ENCODE assay signal across 8 cellular contexts in the genomic region with DNA sequence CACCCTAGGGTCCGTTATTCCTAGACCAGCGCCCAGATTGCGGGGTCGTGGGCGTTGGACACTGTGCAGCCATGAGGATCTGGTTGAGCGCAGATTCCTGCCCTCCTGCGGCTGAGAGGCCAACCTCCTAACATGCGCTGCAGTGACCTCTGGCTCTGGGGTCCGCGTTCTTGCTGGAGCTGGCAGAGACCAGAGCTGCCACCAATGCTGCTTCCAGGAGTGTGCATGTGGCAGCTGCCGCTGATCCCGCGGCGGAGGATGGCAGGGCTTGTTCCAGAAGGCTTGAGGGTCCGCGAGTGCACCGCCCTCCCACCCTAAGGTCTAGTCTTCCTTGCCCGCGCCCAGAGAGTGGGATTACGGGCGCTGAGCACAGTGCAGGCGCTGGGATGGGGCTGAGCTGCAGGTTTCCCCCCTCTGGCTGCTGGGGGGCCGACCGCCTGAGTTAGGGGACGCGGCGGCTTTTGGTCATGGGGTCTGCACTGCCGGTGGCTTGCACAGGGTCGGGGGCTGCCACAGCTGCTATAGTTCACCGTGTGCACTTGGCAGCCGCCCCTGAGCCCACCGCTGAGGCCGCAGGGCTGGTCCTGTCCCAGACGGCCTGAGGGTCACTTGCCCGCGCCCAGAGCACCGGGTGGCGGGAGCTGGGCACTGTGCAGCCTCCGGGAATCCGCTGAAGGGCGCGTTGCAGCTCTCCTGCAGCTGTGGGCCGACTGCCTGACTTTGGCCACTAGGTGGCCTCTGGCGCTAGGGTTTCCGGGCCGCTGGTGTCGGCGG.
DNase-seq lines count a peak whose midpoint lies in the region; ATAC-seq and TF ChIP-seq lines count a peak whose summit lies in the region.

No MANE protein-coding gene starts in this region.

- H3K9me3 Mint-ChIP-seq in activated naive CD4-positive, alpha-beta T cell treated with anti-CD3 and anti-CD28 coated beads for 36 hours, result no peaks in the 10 kb centered on the region

- H3K27me3 Mint-ChIP-seq in activated naive CD4-positive, alpha-beta T cell treated with anti-CD3 and anti-CD28 coated beads for 36 hours (ENCODE audit: low read depth), result peaks cover 13% of the 10 kb centered on the region

- H3K4me3 ChIP-seq in HUES48 (ENCODE audit: low read depth, low read length) (peak overlapping the region; percentile 60), ovary (peak overlapping the region; percentile 28), transverse colon (peak overlapping the region in 2 of 4 donors; percentile 31 to 39)

- in situ Hi-C loops in transverse colon (cut with MboI; ENCODE audit: low pct_ligation_motif_present in 1 of 4, low pct_unique_long_range_greater_than_20kb in 1 of 4, low sequenced_read_pairs in 3 of 4), result loop anchor here in 2 of 4 donors (25.0 kb wide), 1 partner anchor 261 kb away; no protein-coding TSS in a partner anchor

- DNase-seq in DMS53 (lab: John Stamatoyannopoulos, UW), result peak; percentile 77
- DNase-seq in RWPE1 (ENCODE audit: low spot score), result peak; percentile 58
- DNase-seq in activated naive CD4-positive, alpha-beta T cell treated with anti-CD3 and anti-CD28 coated beads for 36 hours, result peak; percentile 77
- peak; percentile 87 for DNase-seq in glomerular visceral epithelial cell (ENCODE audit: extremely low spot score)
- DNase-seq in ovary, result peak; percentile 66 to 83 (median 76)
- peak; percentile 84 for DNase-seq in transverse colon

- TF ChIP-seq CTCF in RWPE1 (conservative IDR thresholded peaks at IDR 0.05; ENCODE audit: low read depth) (peak; percentile 88), ovary (IDR thresholded peaks at IDR 0.05) (peak; percentile 59 to 76 (median 61)), transverse colon (IDR thresholded peaks at IDR 0.05) (peak; percentile 80 to 90 (median 88))

- no peak for TF ChIP-seq POLR2A in ovary (IDR thresholded peaks at IDR 0.05)
- TF ChIP-seq POLR2A in transverse colon (IDR thresholded peaks at IDR 0.05), result no peak

- CTCF ChIA-PET in RWPE1 (lab: Yijun Ruan, JAX), result interaction anchor here (0.7 to 2.5 kb wide), 6 partner anchors 9 to 520 kb away, joined by 3 to 18 read pairs (median 4); partner anchors contain the start of gene MZT2A
- CTCF ChIA-PET in activated naive CD4-positive, alpha-beta T cell treated with anti-CD3 and anti-CD28 coated beads for 36 hours (lab: Charles Lee), result interaction anchor here (0.5 to 3.4 kb wide), 16 partner anchors 9 to 522 kb away, joined by 3 to 27 read pairs (median 4); no protein-coding TSS in a partner anchor

- H3K4me1 Mint-ChIP-seq in activated naive CD4-positive, alpha-beta T cell treated with anti-CD3 and anti-CD28 coated beads for 36 hours (ENCODE audit: low read depth), result peaks cover 3% of the 10 kb centered on the region

- H3K27me3 ChIP-seq in HUES48 (ENCODE audit: control insufficient read depth, insufficient read depth, low read length) (peaks cover 28% of the 10 kb centered on the region), ovary (no peaks in the 10 kb centered on the region), transverse colon (peaks cover 49% of the 10 kb centered on the region)

- no peak for TF ChIP-seq EP300 in ovary (IDR thresholded peaks at IDR 0.05)
- TF ChIP-seq EP300 in transverse colon (IDR thresholded peaks at IDR 0.05; ENCODE audit: low read depth), result no peak

- H3K36me3 ChIP-seq in HUES48 (ENCODE audit: control insufficient read depth, insufficient read depth, low read length), result no peaks in the 10 kb centered on the region
- H3K36me3 ChIP-seq in ovary, result no peaks in the 10 kb centered on the region
- H3K36me3 ChIP-seq in transverse colon, result no peaks in the 10 kb centered on the region

- H3K27ac Mint-ChIP-seq in activated naive CD4-positive, alpha-beta T cell treated with anti-CD3 and anti-CD28 coated beads for 36 hours, result no peak overlapping the region

- POLR2A ChIA-PET in RWPE1 (lab: Yijun Ruan, JAX; ENCODE audit: low non-redundant PET), result interaction anchor here (1.0 kb wide), 1 partner anchor 9 kb away, joined by 4 read pairs; no protein-coding TSS in a partner anchor

- ATAC-seq in GM21515 (IDR thresholded peaks at IDR 0.05; ENCODE audit: unreplicated experiment), result peak; percentile 92

- H3K4me1 ChIP-seq in HUES48 (ENCODE audit: control insufficient read depth, insufficient read depth, low read length), result no peaks in the 10 kb centered on the region
- H3K4me1 ChIP-seq in ovary (ENCODE audit: insufficient read depth), result peaks cover 8% of the 10 kb centered on the region
- H3K4me1 ChIP-seq in transverse colon, result peaks cover 11 to 24% (median 20%) of the 10 kb centered on the region in 4 donors

- peak overlapping the region; percentile 24 for H3K4me3 Mint-ChIP-seq in activated naive CD4-positive, alpha-beta T cell treated with anti-CD3 and anti-CD28 coated beads for 36 hours

- H3K9me3 ChIP-seq in HUES48 (ENCODE audit: control insufficient read depth, insufficient read depth, low read length) (no peaks in the 10 kb centered on the region), ovary (no peaks in the 10 kb centered on the region), transverse colon (no peaks in the 10 kb centered on the region)

- H3K9ac ChIP-seq in HUES48 (ENCODE audit: low read depth, low read length), result no peak overlapping the region

- intact Hi-C loops in activated naive CD4-positive, alpha-beta T cell treated with anti-CD3 and anti-CD28 coated beads for 36 hours (cut with micrococcal nuclease), result loop anchor here (1.0 to 2.0 kb wide), 3 partner anchors 129 to 260 kb away; partner anchors contain the start of gene MZT2A
- intact Hi-C loops in ovary (cut with DNase I) (loop anchor here in 2 of 4 donors (5.0 to 10.0 kb wide), 3 partner anchors 131 to 261 kb away; no protein-coding TSS in a partner anchor), transverse colon (cut with DNase I; ENCODE audit: low total_unique reads) (no loop called here)

- WGBS in ovary, 3 donors, result 1 to 2% (median 2%) methylated on average over 38 to 48 of the region's 48 CpGs
- WGBS in transverse colon (ENCODE audit: low coverage in 1 of 2), 2 donors, result 11% methylated on average over 28 of the region's 48 CpGs; no CpG with 5 or more reads in 1 of the 2 donors

- H3K27ac ChIP-seq in HUES48 (ENCODE audit: low read depth, low read length) (no peak overlapping the region), RWPE1 (peak overlapping the region; percentile 76), ovary (no peak overlapping the region), transverse colon (no peak overlapping the region)

- no peaks in the 10 kb centered on the region for H3K36me3 Mint-ChIP-seq in activated naive CD4-positive, alpha-beta T cell treated with anti-CD3 and anti-CD28 coated beads for 36 hours (ENCODE audit: low read depth)
